In genomic region chrX:115642895-115643530, GRCh38 we compare ENCODE assay signal across 8 cellular contexts.
DNase-seq lines count a peak whose midpoint lies in the region; ATAC-seq, FAIRE-seq and TF ChIP-seq lines count a peak whose summit lies in the region.

No MANE protein-coding gene starts in this region.

- H3K36me3 ChIP-seq in RWPE2 (ENCODE audit: low read depth) (peaks cover 77% of the 10 kb centered on the region), mesenchymal stem cell (ENCODE audit: control insufficient read depth in 1 of 2, insufficient read depth in 2 of 2, low read depth in 1 of 2, low read length in 2 of 2) (peaks cover 6 to 56% of the 10 kb centered on the region in 2 experiments), vagina (peaks cover 0 to 9% of the 10 kb centered on the region in 2 donors)

- H4K91ac ChIP-seq in mesenchymal stem cell (ENCODE audit: low read length) = no peak overlapping the region

- H3K9ac ChIP-seq in mesenchymal stem cell (ENCODE audit: low read length) = peak overlapping the region; percentile 66

- ATAC-seq in RWPE2 (ENCODE audit: low read depth) = no peak
- ATAC-seq in HG03175 (IDR thresholded peaks at IDR 0.05; ENCODE audit: unreplicated experiment) = no peak

- H2BK120ac ChIP-seq in mesenchymal stem cell (ENCODE audit: low read depth, low read length) = no peak overlapping the region

- no peak overlapping the region for H4K8ac ChIP-seq in mesenchymal stem cell (ENCODE audit: low read length)

- H2AK5ac ChIP-seq in mesenchymal stem cell (ENCODE audit: low read length, severe bottlenecking) = no peak overlapping the region

- no peaks in the 10 kb centered on the region for H3K27me3 ChIP-seq in RWPE2 (ENCODE audit: insufficient read depth, poor library complexity, severe bottlenecking)
- peaks cover 0 to 29% of the 10 kb centered on the region in 2 experiments for H3K27me3 ChIP-seq in mesenchymal stem cell (ENCODE audit: control insufficient read depth in 1 of 2, insufficient read depth in 1 of 2, low read length in 2 of 2)
- no peaks in the 10 kb centered on the region for H3K27me3 ChIP-seq in vagina

- H3K4me3 ChIP-seq in RWPE2 (ENCODE audit: severe bottlenecking) = no peak overlapping the region
- no peak overlapping the region for H3K4me3 ChIP-seq in mesenchymal stem cell (ENCODE audit: insufficient read depth in 1 of 2, low read depth in 1 of 2, low read length in 2 of 2)
- H3K4me3 ChIP-seq in vagina = no peak overlapping the region

- intact Hi-C loops in vagina (cut with DNase I) = loop anchor here (2.0 kb wide), 1 partner anchor 312 kb away; no protein-coding TSS in a partner anchor

- no peak overlapping the region for H2AFZ ChIP-seq in mesenchymal stem cell (ENCODE audit: low read depth, low read length)

- no peak overlapping the region for H3K4me2 ChIP-seq in mesenchymal stem cell (ENCODE audit: low read length, poor library complexity, severe bottlenecking)

- no peak for TF ChIP-seq POLR2A in vagina (IDR thresholded peaks at IDR 0.05)

- no peak overlapping the region for H3K23ac ChIP-seq in mesenchymal stem cell (ENCODE audit: low read length in 2 of 2)

- no peaks in the 10 kb centered on the region for H3K79me1 ChIP-seq in mesenchymal stem cell (replicated peaks; ENCODE audit: low read length, poor library complexity, severe bottlenecking)

- 67% methylated on average over 1 of the region's 5 CpGs for WGBS in mesenchymal stem cell

- no peak overlapping the region for H3K18ac ChIP-seq in mesenchymal stem cell (ENCODE audit: low read depth in 1 of 2, low read length in 2 of 2)

- no peak overlapping the region for H3K4ac ChIP-seq in mesenchymal stem cell (ENCODE audit: low read depth in 1 of 2, low read length in 2 of 2)

- TF ChIP-seq CTCF in RWPE2 (IDR thresholded peaks at IDR 0.05; ENCODE audit: poor library complexity, severe bottlenecking) = peak; percentile 77
- peak; percentile 87 to 94 (median 92) for TF ChIP-seq CTCF in vagina (IDR thresholded peaks at IDR 0.05)

- no peak overlapping the region for H3K14ac ChIP-seq in mesenchymal stem cell (ENCODE audit: low read length in 2 of 2)

- DNase-seq in activated gamma-delta T cell treated with Interleukin-2 at 50 U/mL for 16 hours (peak; percentile 33), activated gamma-delta T cell (lab: John Stamatoyannopoulos, UW) (no peak), HTR-8/SVneo (ENCODE audit: insufficient read length, low spot score) (peak; percentile 4), RWPE2 (ENCODE audit: low spot score) (no peak), dermis blood vessel endothelial cell (peak; percentile 70), mesenchymal stem cell (peak; percentile 67), vagina (ENCODE audit: extremely low spot score in 2 of 2) (no peak)

- no peak for FAIRE-seq in HTR-8/SVneo (lab: Jason Lieb, UNC)

- H2BK12ac ChIP-seq in mesenchymal stem cell (ENCODE audit: low read length in 2 of 2) = no peak overlapping the region

- H2BK15ac ChIP-seq in mesenchymal stem cell (ENCODE audit: low read depth, poor library complexity, severe bottlenecking) = no peak overlapping the region

- H3K27ac ChIP-seq in RWPE2 (ENCODE audit: poor library complexity, severe bottlenecking) (peak overlapping the region; percentile 5), mesenchymal stem cell (ENCODE audit: low read length, poor library complexity, severe bottlenecking) (no peak overlapping the region), vagina (peak overlapping the region; percentile 54)

- H3K9me3 ChIP-seq in RWPE2 (ENCODE audit: severe bottlenecking) (no peaks in the 10 kb centered on the region), mesenchymal stem cell (ENCODE audit: control insufficient read depth, low read length) (no peaks in the 10 kb centered on the region), vagina (no peaks in the 10 kb centered on the region)

- no peaks in the 10 kb centered on the region for H3K4me1 ChIP-seq in RWPE2 (ENCODE audit: insufficient read depth, poor library complexity, severe bottlenecking)
- no peaks in the 10 kb centered on the region for H3K4me1 ChIP-seq in mesenchymal stem cell (ENCODE audit: control insufficient read depth, insufficient read depth, low read depth, low read length)
- H3K4me1 ChIP-seq in vagina = no peaks in the 10 kb centered on the region

- H2BK5ac ChIP-seq in mesenchymal stem cell (ENCODE audit: low read depth, low read length, poor library complexity, severe bottlenecking) = no peak overlapping the region

Comparison
In these comparisons a context has a peak if more than half of its experiments do, and no peak if none do; other contexts are left out.
1. DNase-seq: peak in activated gamma-delta T cell treated with Interleukin-2 at 50 U/mL for 16 hours (single experiment), HTR-8/SVneo (single experiment), dermis blood vessel endothelial cell (single experiment) and mesenchymal stem cell (single experiment); none in activated gamma-delta T cell (single experiment), RWPE2 (single experiment) and vagina (0 of 2).